ENCODE assay signal across 33 cellular contexts in the genomic region with DNA sequence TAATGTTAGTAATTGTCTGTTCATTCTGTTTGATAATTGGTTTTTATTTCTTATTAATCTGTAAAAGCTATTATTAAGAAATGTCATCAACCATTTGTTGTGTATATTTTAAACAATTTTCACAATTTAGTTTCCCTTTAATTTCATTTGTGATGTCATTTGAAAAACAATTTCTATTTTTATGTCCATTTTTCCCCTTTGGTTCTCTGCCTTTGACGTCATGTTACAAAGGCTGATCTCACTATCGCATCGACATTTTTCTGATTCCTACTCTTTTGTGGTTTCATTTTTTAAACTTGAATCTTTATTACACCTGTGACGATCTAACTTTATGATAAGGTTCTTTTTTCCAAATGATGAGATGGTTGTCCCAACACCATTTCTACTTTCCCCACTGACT.
"Had no signal": no experiment of that assay in that cellular context is flagged by ENCODE, and none has a peak within 500 bp of the region (broad histone marks: within the 10 kb centered on the region; RNA-seq: fewer than 3 reads in every experiment).

No MANE protein-coding gene starts in this region.

- FAIRE-seq: bronchial epithelial cell, TTC549 had no signal

- H3K4me3 ChIP-seq: ascending aorta, cardiac muscle cell had no signal

- H3K27ac ChIP-seq: ascending aorta, cardiac muscle cell, WERI-Rb-1 had no signal

- H3K9me3 ChIP-seq: ascending aorta had no signal

- ATAC-seq: activated CD4-positive, alpha-beta T cell treated with anti-CD3 and anti-CD28 coated beads for 36 hours; activated CD4-positive, CD25-positive, alpha-beta regulatory T cell treated with anti-CD3 and anti-CD28 coated beads, Interleukin-2, amount 50 U/mL, for 24 hours; activated CD8-positive, alpha-beta memory T cell treated with anti-CD3 and anti-CD28 coated beads, Interleukin-2, amount 10 ng/mL, durations not matched to agents 7 days and 5 days; activated CD8-positive, alpha-beta T cell treated with anti-CD3 and anti-CD28 coated beads, Interleukin-2, amount 10 ng/mL, durations not matched to agents 7 days and 5 days; activated naive CD8-positive, alpha-beta T cell treated with anti-CD3 and anti-CD28 coated beads, Interleukin-2, amount 50 U/mL, for 24 hours; WTC11 had no signal

- H3K4me1 ChIP-seq: ascending aorta had no signal

- DNase-seq: activated CD4-positive, alpha-beta memory T cell treated with anti-CD3 and anti-CD28 coated beads, Interleukin-2, amount 10 ng/mL, durations not matched to agents 7 days and 5 days; activated CD4-positive, alpha-beta T cell treated with anti-CD3 and anti-CD28 coated beads for 1 hour; activated CD4-positive, alpha-beta T cell treated with anti-CD3 and anti-CD28 coated beads for 36 hours; activated CD4-positive, alpha-beta T cell treated with anti-CD3 and anti-CD28 coated beads for 48 hours; activated CD4-positive, alpha-beta T cell treated with anti-CD3 and anti-CD28 coated beads, Interleukin-2, amount 10 ng/mL, durations not matched to agents 7 days and 5 days; activated CD4-positive, alpha-beta T cell treated with anti-CD3 and anti-CD28 coated beads, Interleukin-2, amount 50 U/mL, for 48 hours; activated CD4-positive, CD25-positive, alpha-beta regulatory T cell; activated CD8-positive, alpha-beta memory T cell treated with anti-CD3 and anti-CD28 coated beads for 24 hours; activated CD8-positive, alpha-beta memory T cell treated with anti-CD3 and anti-CD28 coated beads, Interleukin-2, amount 10 ng/mL, durations not matched to agents 7 days and 5 days; activated CD8-positive, alpha-beta memory T cell treated with anti-CD3 and anti-CD28 coated beads, Interleukin-2, amount 50 U/mL, for 48 hours; activated CD8-positive, alpha-beta T cell treated with anti-CD3 and anti-CD28 coated beads, Interleukin-2, amount 10 ng/mL, durations not matched to agents 7 days and 5 days; activated effector memory CD4-positive, alpha-beta T cell treated with Interleukin-2 at 50 U/mL for 16 hours; activated gamma-delta T cell; activated naive CD4-positive, alpha-beta T cell treated with anti-CD3 and anti-CD28 coated beads, Interleukin-2, amount 10 ng/mL, durations not matched to agents 7 days and 5 days; activated naive CD4-positive, alpha-beta T cell treated with Interleukin-2 at 50 U/mL for 16 hours; activated naive CD8-positive, alpha-beta T cell treated with anti-CD3 and anti-CD28 coated beads, Interleukin-2, amount 10 ng/mL, durations not matched to agents 7 days and 5 days; activated naive CD8-positive, alpha-beta T cell treated with anti-CD3 and anti-CD28 coated beads, Interleukin-2, amount 50 U/mL, for 24 hours; activated T-cell treated with anti-CD3 and anti-CD28 coated beads, Interleukin-2, amount 50 U/mL, for 24 hours; activated T-cell treated with anti-CD3 and anti-CD28 coated beads, Interleukin-2, amount 50 U/mL, for 48 hours; amygdala; anterior cingulate cortex; caudate nucleus; cerebellar nuclear complex; T-helper 1 cell; T-helper 2 cell; T-helper 9 cell; WERI-Rb-1 had no signal
